ENCODE assay signal across 21 cellular contexts in genomic region chr14:72503696-72504368, GRCh38.
"Had no signal": no experiment of that assay in that cellular context is flagged by ENCODE, and none has a peak within 500 bp of the region (broad histone marks: within the 10 kb centered on the region; RNA-seq: fewer than 3 reads in every experiment).

No MANE protein-coding gene starts in this region.

- ATAC-seq: gastrocnemius medialis, psoas muscle, T-helper 17 cell had no signal

- H3K9me3 ChIP-seq: gastrocnemius medialis, psoas muscle, sigmoid colon, transverse colon had no signal

- H3K4me1 Mint-ChIP-seq: activated naive CD4-positive, alpha-beta T cell treated with anti-CD3 and anti-CD28 coated beads, Interleukin-2, amount 50 U/mL, for 24 hours; endodermal cell; nephron progenitor cell had no signal

- H3K4me1 ChIP-seq: esophagus muscularis mucosa, gastrocnemius medialis, psoas muscle, transverse colon had no signal

- H3K27ac ChIP-seq: brain microvascular endothelial cell, esophagus muscularis mucosa, gastrocnemius medialis, left ventricle myocardium inferior, psoas muscle, sigmoid colon, transverse colon had no signal

- H3K27me3 ChIP-seq: brain microvascular endothelial cell, esophagus muscularis mucosa, gastrocnemius medialis, sigmoid colon, transverse colon had no signal

- H3K9me3 Mint-ChIP-seq: endodermal cell had no signal

- FAIRE-seq: keratinocyte, TTC549 had no signal

- H3K27ac Mint-ChIP-seq: endodermal cell, nephron progenitor cell, T-helper 17 cell had no signal

- DNase-seq: activated CD4-positive, alpha-beta T cell treated with anti-CD3 and anti-CD28 coated beads, Interleukin-2, amount 50 U/mL, for 4 hours; activated effector memory CD4-positive, alpha-beta T cell treated with Interleukin-2 at 50 U/mL for 16 hours; activated T-cell treated with anti-CD3 and anti-CD28 coated beads, Interleukin-2, amount 50 U/mL, for 1 hour; amniotic stem cell; brain microvascular endothelial cell; endodermal cell; gastrocnemius medialis; left ventricle myocardium inferior; mesendoderm; nephron progenitor cell; psoas muscle; sigmoid colon; stimulated activated CD4-positive, alpha-beta T cell treated with anti-CD3 and anti-CD28 coated beads, Interleukin-12 subunit alpha, Interleukin-12 subunit beta, amount 100 ng/mL, for 4 hours; stimulated activated naive CD4-positive, alpha-beta T cell; substantia nigra; T-helper 17 cell; transverse colon had no signal

- H3K36me3 ChIP-seq: brain microvascular endothelial cell, esophagus muscularis mucosa, gastrocnemius medialis, left ventricle myocardium inferior, sigmoid colon, transverse colon had no signal

- H3K4me3 Mint-ChIP-seq: activated naive CD4-positive, alpha-beta T cell treated with anti-CD3 and anti-CD28 coated beads, Interleukin-2, amount 50 U/mL, for 24 hours; endodermal cell; nephron progenitor cell; T-helper 17 cell had no signal

- H3K27me3 Mint-ChIP-seq: activated naive CD4-positive, alpha-beta T cell treated with anti-CD3 and anti-CD28 coated beads, Interleukin-2, amount 50 U/mL, for 24 hours; T-helper 17 cell had no signal

- H3K4me3 ChIP-seq: esophagus muscularis mucosa, gastrocnemius medialis, left ventricle myocardium inferior, psoas muscle, sigmoid colon, transverse colon had no signal
